Comparison of ENCODE assay signal across 12 cellular contexts in the genomic region with DNA sequence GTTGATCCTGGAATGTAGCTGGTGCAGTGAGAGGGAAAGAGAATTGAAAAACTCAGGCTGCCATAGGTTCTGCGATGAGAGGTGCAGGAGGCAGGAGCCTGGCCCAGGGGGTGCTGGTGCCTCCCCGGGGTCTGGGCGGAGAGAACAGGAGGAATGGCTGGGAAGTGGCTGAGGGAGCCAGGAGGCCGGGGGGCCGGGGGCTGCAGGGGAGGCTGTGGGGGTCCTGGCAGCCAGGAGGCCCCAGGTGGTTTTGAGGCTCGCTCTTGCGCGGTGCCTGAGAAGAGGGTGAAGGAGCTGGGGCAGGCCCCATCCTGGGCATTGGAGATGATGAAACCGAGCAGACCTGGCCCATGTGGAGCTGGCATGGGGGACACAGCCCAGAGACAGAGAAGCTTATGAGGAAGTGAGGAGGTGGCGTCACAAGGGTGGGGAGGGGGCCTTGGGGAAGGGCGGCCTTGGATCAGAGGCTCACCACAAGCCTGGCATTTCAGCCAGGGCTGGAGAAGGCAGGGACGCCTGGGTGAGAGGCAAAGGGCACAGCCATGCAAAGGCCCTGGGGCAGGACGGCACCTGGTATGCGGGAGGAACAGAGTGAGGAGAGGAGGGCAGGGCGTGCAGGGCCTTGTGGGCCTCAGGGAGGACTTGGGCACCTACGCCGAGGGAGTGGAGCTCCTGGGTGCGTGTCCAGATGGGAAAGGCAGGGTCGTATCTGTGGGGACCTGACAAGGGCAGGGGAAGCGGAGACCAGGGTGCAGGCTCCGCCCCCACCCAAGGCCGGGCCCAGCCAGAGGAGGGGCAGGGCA. TPM values are rescaled to one million over a fixed set of nuclear protein-coding genes. Genes with fewer than 3 reads are reported as not detected.
DNase-seq lines count a peak whose midpoint lies in the region; ATAC-seq and TF ChIP-seq lines count a peak whose summit lies in the region.
"Had no signal": no experiment of that assay in that cellular context is flagged by ENCODE, and none has a peak within 500 bp of the region (broad histone marks: within the 10 kb centered on the region; RNA-seq: fewer than 3 reads in every experiment).

No MANE protein-coding gene starts in this region.

- H3K9me3 Mint-ChIP-seq in activated CD8-positive, alpha-beta T cell treated with anti-CD3 and anti-CD28 coated beads for 36 hours, result peaks cover 2% of the 10 kb centered on the region
- no peaks in the 10 kb centered on the region for H3K9me3 Mint-ChIP-seq in activated CD8-positive, alpha-beta T cell treated with anti-CD3 and anti-CD28 coated beads, Interleukin-2, amount 10 ng/mL, durations not matched to agents 7 days and 5 days (ENCODE audit: insufficient read depth)
- H3K9me3 Mint-ChIP-seq in dendritic cell treated with granulocyte-macrophage colony-stimulating factor and Interleukin-4, amounts not matched to agents 40 ng/mL and 50 ng/mL, for 4 days, result no peaks in the 10 kb centered on the region

- no peaks in the 10 kb centered on the region for H3K4me1 Mint-ChIP-seq in activated CD8-positive, alpha-beta T cell treated with anti-CD3 and anti-CD28 coated beads for 36 hours (ENCODE audit: low read depth)
- no peaks in the 10 kb centered on the region for H3K4me1 Mint-ChIP-seq in activated CD8-positive, alpha-beta T cell treated with anti-CD3 and anti-CD28 coated beads, Interleukin-2, amount 10 ng/mL, durations not matched to agents 7 days and 5 days (ENCODE audit: low read depth)
- H3K4me1 Mint-ChIP-seq in dendritic cell treated with granulocyte-macrophage colony-stimulating factor and Interleukin-4, amounts not matched to agents 40 ng/mL and 50 ng/mL, for 4 days (ENCODE audit: low read depth), result peaks cover 26% of the 10 kb centered on the region
- H3K4me1 Mint-ChIP-seq: activated naive CD4-positive, alpha-beta T cell treated with anti-CD3 and anti-CD28 coated beads, Interleukin-2, amount 10 ng/mL, durations not matched to agents 7 days and 5 days had no signal

- H3K27ac Mint-ChIP-seq in activated CD8-positive, alpha-beta T cell treated with anti-CD3 and anti-CD28 coated beads for 36 hours, result no peak overlapping the region
- no peak overlapping the region for H3K27ac Mint-ChIP-seq in activated CD8-positive, alpha-beta T cell treated with anti-CD3 and anti-CD28 coated beads, Interleukin-2, amount 10 ng/mL, durations not matched to agents 7 days and 5 days
- peak overlapping the region; percentile 80 for H3K27ac Mint-ChIP-seq in dendritic cell treated with granulocyte-macrophage colony-stimulating factor and Interleukin-4, amounts not matched to agents 40 ng/mL and 50 ng/mL, for 4 days
- H3K27ac Mint-ChIP-seq: activated naive CD4-positive, alpha-beta T cell treated with anti-CD3 and anti-CD28 coated beads, Interleukin-2, amount 10 ng/mL, durations not matched to agents 7 days and 5 days had no signal

- ATAC-seq in activated CD8-positive, alpha-beta T cell treated with anti-CD3 and anti-CD28 coated beads for 36 hours, result peak; percentile 15
- ATAC-seq in activated CD8-positive, alpha-beta T cell treated with anti-CD3 and anti-CD28 coated beads, Interleukin-2, amount 10 ng/mL, durations not matched to agents 7 days and 5 days, result no peak

- CTCF ChIA-PET in activated CD8-positive, alpha-beta T cell treated with anti-CD3 and anti-CD28 coated beads for 36 hours (lab: Charles Lee), result interaction anchor here (0.6 kb wide), 1 partner anchor 80 kb away, joined by 3 read pairs; no protein-coding TSS in a partner anchor
- CTCF ChIA-PET in activated CD8-positive, alpha-beta T cell treated with anti-CD3 and anti-CD28 coated beads, Interleukin-2, amount 10 ng/mL, durations not matched to agents 7 days and 5 days (lab: Charles Lee), result no interaction called here

- H3K4me3 Mint-ChIP-seq in activated CD8-positive, alpha-beta T cell treated with anti-CD3 and anti-CD28 coated beads for 36 hours, result no peak overlapping the region
- no peak overlapping the region for H3K4me3 Mint-ChIP-seq in activated CD8-positive, alpha-beta T cell treated with anti-CD3 and anti-CD28 coated beads, Interleukin-2, amount 10 ng/mL, durations not matched to agents 7 days and 5 days
- no peak overlapping the region for H3K4me3 Mint-ChIP-seq in dendritic cell treated with granulocyte-macrophage colony-stimulating factor and Interleukin-4, amounts not matched to agents 40 ng/mL and 50 ng/mL, for 4 days
- H3K4me3 Mint-ChIP-seq: activated naive CD4-positive, alpha-beta T cell treated with anti-CD3 and anti-CD28 coated beads, Interleukin-2, amount 10 ng/mL, durations not matched to agents 7 days and 5 days had no signal

- H3K27me3 Mint-ChIP-seq in activated CD8-positive, alpha-beta T cell treated with anti-CD3 and anti-CD28 coated beads for 36 hours, result no peaks in the 10 kb centered on the region
- H3K27me3 Mint-ChIP-seq in activated CD8-positive, alpha-beta T cell treated with anti-CD3 and anti-CD28 coated beads, Interleukin-2, amount 10 ng/mL, durations not matched to agents 7 days and 5 days (ENCODE audit: low read depth), result no peaks in the 10 kb centered on the region
- no peaks in the 10 kb centered on the region for H3K27me3 Mint-ChIP-seq in dendritic cell treated with granulocyte-macrophage colony-stimulating factor and Interleukin-4, amounts not matched to agents 40 ng/mL and 50 ng/mL, for 4 days
- H3K27me3 Mint-ChIP-seq: activated naive CD4-positive, alpha-beta T cell treated with anti-CD3 and anti-CD28 coated beads, Interleukin-2, amount 10 ng/mL, durations not matched to agents 7 days and 5 days had no signal

- POLR2A ChIA-PET in activated CD8-positive, alpha-beta T cell treated with anti-CD3 and anti-CD28 coated beads for 36 hours (lab: Charles Lee), result interaction anchor here (1.0 to 1.3 kb wide), 3 partner anchors 9 to 119 kb away, joined by 3 read pairs; no protein-coding TSS in a partner anchor
- POLR2A ChIA-PET in activated CD8-positive, alpha-beta T cell treated with anti-CD3 and anti-CD28 coated beads, Interleukin-2, amount 10 ng/mL, durations not matched to agents 7 days and 5 days (lab: Charles Lee), result interaction anchor here (0.5 kb wide), 1 partner anchor 22 kb away, joined by 3 read pairs; no protein-coding TSS in a partner anchor

- peak overlapping the region; percentile 87 for H3K27ac ChIP-seq in substantia nigra (ENCODE audit: low read depth, low read length, poor library complexity, severe bottlenecking)

- DNase-seq in activated CD8-positive, alpha-beta T cell treated with anti-CD3 and anti-CD28 coated beads for 36 hours, result no peak
- DNase-seq in activated CD8-positive, alpha-beta T cell treated with anti-CD3 and anti-CD28 coated beads, Interleukin-2, amount 10 ng/mL, durations not matched to agents 7 days and 5 days, result no peak
- peak in 6 of 49 donors; percentile 10 to 51 (median 32) for DNase-seq in substantia nigra (lab: John Stamatoyannopoulos, UW)
- DNase-seq in NCI-H446 treated with DMSO at 0.1 percent for 48 hours (lab: John Stamatoyannopoulos, UW), result no peak
- DNase-seq in HUDEP-2 (lab: John Stamatoyannopoulos, UW; ENCODE audit: unreplicated experiment in 76 of 76), result no peak
- DNase-seq: ACHN; activated CD4-positive, CD25-positive, alpha-beta regulatory T cell treated with anti-CD3 and anti-CD28 coated beads, Interleukin-2, amount 50 U/mL, for 72 hours; activated naive CD4-positive, alpha-beta T cell treated with anti-CD3 and anti-CD28 coated beads, Interleukin-2, amount 10 ng/mL, durations not matched to agents 7 days and 5 days; NCI-H1930; stimulated activated CD4-positive, alpha-beta T cell treated with anti-CD3 and anti-CD28 coated beads, Interleukin-4, amount 100 ng/mL, for 4 hours had no signal

- intact Hi-C loops in activated CD8-positive, alpha-beta T cell treated with anti-CD3 and anti-CD28 coated beads for 36 hours (cut with micrococcal nuclease), result no loop called here
- intact Hi-C loops in dendritic cell treated with granulocyte-macrophage colony-stimulating factor and Interleukin-4, amounts not matched to agents 40 ng/mL and 50 ng/mL, for 4 days (cut with micrococcal nuclease), result no loop called here

- no peak for TF ChIP-seq CTCF in activated CD8-positive, alpha-beta T cell treated with anti-CD3 and anti-CD28 coated beads for 36 hours (IDR thresholded peaks at IDR 0.05)

- H3K36me3 Mint-ChIP-seq in activated CD8-positive, alpha-beta T cell treated with anti-CD3 and anti-CD28 coated beads for 36 hours (ENCODE audit: low read depth), result peaks cover 23% of the 10 kb centered on the region
- H3K36me3 Mint-ChIP-seq in activated CD8-positive, alpha-beta T cell treated with anti-CD3 and anti-CD28 coated beads, Interleukin-2, amount 10 ng/mL, durations not matched to agents 7 days and 5 days (ENCODE audit: low read depth), result peaks cover 41% of the 10 kb centered on the region
- H3K36me3 Mint-ChIP-seq in dendritic cell treated with granulocyte-macrophage colony-stimulating factor and Interleukin-4, amounts not matched to agents 40 ng/mL and 50 ng/mL, for 4 days (ENCODE audit: low read depth), result peaks cover 50% of the 10 kb centered on the region

RNA-seq across cellular contexts. Expression of gene TEKTIP1, which starts 1.3 kb away (rescaled TPM):
- 1 to 10 TPM; 1.6 to 2.4 TPM for total RNA-seq in activated CD8-positive, alpha-beta T cell treated with anti-CD3 and anti-CD28 coated beads for 36 hours
- 1 to 10 TPM; 8.3 to 9.4 TPM for total RNA-seq in activated CD8-positive, alpha-beta T cell treated with anti-CD3 and anti-CD28 coated beads, Interleukin-2, amount 10 ng/mL, durations not matched to agents 7 days and 5 days
- total RNA-seq: urinary bladder had no signal

RNA-seq across cellular contexts. Expression of gene MFSD12, which starts 19.7 kb away (rescaled TPM):
- total RNA-seq in activated CD8-positive, alpha-beta T cell treated with anti-CD3 and anti-CD28 coated beads for 36 hours, result 10 to 100 TPM; 62.4 to 63.5 TPM
- total RNA-seq in activated CD8-positive, alpha-beta T cell treated with anti-CD3 and anti-CD28 coated beads, Interleukin-2, amount 10 ng/mL, durations not matched to agents 7 days and 5 days, result 10 to 100 TPM; 61.0 to 63.5 TPM

RNA-seq across cellular contexts. Expression of gene FZR1, which starts 31.5 kb away (rescaled TPM):
- 10 to 100 TPM; 39.9 to 40.9 TPM for total RNA-seq in activated CD8-positive, alpha-beta T cell treated with anti-CD3 and anti-CD28 coated beads for 36 hours
- 10 to 100 TPM; 72.7 to 81.6 TPM for total RNA-seq in activated CD8-positive, alpha-beta T cell treated with anti-CD3 and anti-CD28 coated beads, Interleukin-2, amount 10 ng/mL, durations not matched to agents 7 days and 5 days

RNA-seq across cellular contexts. Expression of gene HMG20B, which starts 35.1 kb away (rescaled TPM):
- 10 to 100 TPM; 42.7 to 47.3 TPM for total RNA-seq in activated CD8-positive, alpha-beta T cell treated with anti-CD3 and anti-CD28 coated beads for 36 hours
- total RNA-seq in activated CD8-positive, alpha-beta T cell treated with anti-CD3 and anti-CD28 coated beads, Interleukin-2, amount 10 ng/mL, durations not matched to agents 7 days and 5 days, result 10 to 100 TPM; 45.0 to 51.2 TPM

RNA-seq across cellular contexts. Expression of gene DOHH, which starts 37.2 kb away (rescaled TPM):
- 10 to 100 TPM; 15.7 to 17.0 TPM for total RNA-seq in activated CD8-positive, alpha-beta T cell treated with anti-CD3 and anti-CD28 coated beads for 36 hours
- 10 to 100 TPM; 14.6 to 16.1 TPM for total RNA-seq in activated CD8-positive, alpha-beta T cell treated with anti-CD3 and anti-CD28 coated beads, Interleukin-2, amount 10 ng/mL, durations not matched to agents 7 days and 5 days
